In genomic region chr11:17481905-17482304, GRCh38 we compare ENCODE assay signal across 6 cellular contexts. TPM values are rescaled to one million over a fixed set of nuclear protein-coding genes. Genes with fewer than 3 reads are reported as not detected.
"Had no signal": no experiment of that assay in that cellular context is flagged by ENCODE, and none has a peak within 500 bp of the region (broad histone marks: within the 10 kb centered on the region; RNA-seq: fewer than 3 reads in every experiment).

No MANE protein-coding gene starts in this region.

- ATAC-seq: K562 had no signal

- H3K9ac ChIP-seq: GM23248 had no signal

- H3K4me3 Mint-ChIP-seq: H9 had no signal

- H3K27ac Mint-ChIP-seq: H9 had no signal

- DNase-seq: GM23248, GOT3, H9, HCEC 1CT, KG1 had no signal

- H3K4me3 ChIP-seq: GM23248, K562 had no signal

- H2AFZ ChIP-seq: GM23248 had no signal

- H3K27ac ChIP-seq: GM23248 had no signal

RNA-seq across cellular contexts. Expression of gene ABCC8, which starts 5.3 kb away (rescaled TPM):
- total RNA-seq: GM23248, K562 had no signal
- polyA plus RNA-seq: GM23248, K562 had no signal
